ENCODE assay signal across 1 cellular context in genomic region chr6:33215761-33216649, GRCh38.
TF ChIP-seq lines count a peak whose summit lies in the region.

No MANE protein-coding gene starts in this region.

TF ChIP-seq in GM23338, 12 proteins besides CTCF, POLR2A, EP300 and RAD21 (continued from another document):
- no peak for TF ChIP-seq ZNF462 (CRISPR knock-in tag; IDR thresholded peaks at IDR 0.05)
- TF ChIP-seq ZNF331 (CRISPR knock-in tag; IDR thresholded peaks at IDR 0.05; ENCODE audit: low read depth) = no peak
- no peak for TF ChIP-seq EZH2phosphoT487 (IDR thresholded peaks at IDR 0.05; ENCODE audit: unreplicated experiment)
